22 cellular contexts compared by ENCODE assay signal in the genomic region with DNA sequence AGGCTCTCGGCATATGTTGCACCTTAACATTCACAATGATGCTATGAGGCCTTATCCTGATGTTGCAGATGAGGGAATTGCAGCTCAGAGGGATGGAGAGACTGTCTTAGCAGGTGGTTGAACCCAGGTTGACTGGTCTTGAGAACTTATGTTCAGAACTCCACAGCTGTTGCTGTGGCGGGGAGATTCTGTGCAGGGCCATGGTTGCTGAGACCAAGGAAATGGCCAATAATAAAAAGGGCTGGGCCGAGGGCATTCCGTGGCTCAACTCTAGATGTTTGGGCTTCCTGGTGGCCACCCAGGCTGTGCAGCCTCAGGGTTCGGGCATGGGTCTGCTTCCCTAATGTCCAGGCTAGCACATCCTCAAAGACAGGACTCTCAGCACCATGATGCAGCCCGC. TPM values are rescaled to one million over a fixed set of nuclear protein-coding genes. Genes with fewer than 3 reads are reported as not detected.
A peak's percentile ranks its signal among the peaks of the same experiment; 100 is the strongest.
DNase-seq lines count a peak whose midpoint lies in the region; ATAC-seq, FAIRE-seq and TF ChIP-seq lines count a peak whose summit lies in the region.
"Had no signal": no experiment of that assay in that cellular context is flagged by ENCODE, and none has a peak within 500 bp of the region (broad histone marks: within the 10 kb centered on the region; RNA-seq: fewer than 3 reads in every experiment).

No MANE protein-coding gene starts in this region.

- TF ChIP-seq EP300 in H1 (IDR thresholded peaks at IDR 0.05; ENCODE audit: borderline replicate concordance in 1 of 2, low read depth in 2 of 2, low read length in 2 of 2) = no peak

- H3K27me3 ChIP-seq in Caco-2 (replicated peaks; ENCODE audit: control insufficient read depth, insufficient read depth, low read length) (no peaks in the 10 kb centered on the region), H1 (replicated peaks in 1 of 4; ENCODE audit: control insufficient read depth in 3 of 4, extremely low read depth in 1 of 4, insufficient read depth in 3 of 4, low read length in 3 of 4) (peaks cover 0 to 7% (median 4%) of the 10 kb centered on the region in 4 experiments; a peak in 4 of 7 replicates)
- H3K27me3 ChIP-seq: MG63, Peyer's patch had no signal

- no peak for TF ChIP-seq CTCF in Caco-2 (IDR thresholded peaks at IDR 0.05; ENCODE audit: insufficient read depth in 1 of 2, low read depth in 1 of 2, low read length in 1 of 2, severe bottlenecking in 1 of 2, unreplicated experiment in 1 of 2)
- no peak for TF ChIP-seq CTCF in H1 (IDR thresholded peaks at IDR 0.05; ENCODE audit: control extremely low read depth in 1 of 3, insufficient read depth in 1 of 3, low read depth in 1 of 3, low read length in 3 of 3)

- H3K23me2 ChIP-seq in H1 (ENCODE audit: low read depth, low read length) = peaks cover 8% of the 10 kb centered on the region; the same call in 1 of the 2 replicates

- H2BK15ac ChIP-seq in H1 (ENCODE audit: low read length) = no peak overlapping the region

- no peaks in the 10 kb centered on the region for H3K36me3 Mint-ChIP-seq in Caco-2 (ENCODE audit: insufficient read depth, unreplicated experiment)
- H3K36me3 Mint-ChIP-seq: IgD-negative memory B cell had no signal

- H3K14ac ChIP-seq in H1 (ENCODE audit: insufficient read length) = no peak overlapping the region

- H3K36me3 ChIP-seq in Caco-2 (ENCODE audit: control insufficient read depth, insufficient read depth, low read length) (no peaks in the 10 kb centered on the region), H1 (ENCODE audit: control insufficient read depth in 2 of 4, insufficient read depth in 4 of 4, low read length in 3 of 4) (no peaks in the 10 kb centered on the region)
- H3K36me3 ChIP-seq: BLaER1, MG63, Peyer's patch had no signal

- BruUV-seq in Caco-2 (replicated peaks; lab: Mats Ljungman, UMichigan) = no TSS peak

- no peak overlapping the region for H3K4me2 ChIP-seq in H1 (ENCODE audit: insufficient read depth in 1 of 2, low read depth in 2 of 2, low read length in 2 of 2)
- H3K4me2 ChIP-seq: BLaER1 had no signal

- H3K27ac ChIP-seq in H1 (ENCODE audit: low read depth, low read length) = no peak overlapping the region
- H3K27ac ChIP-seq: BLaER1, Peyer's patch had no signal

- H4K20me1 ChIP-seq in H1 (replicated peaks in 1 of 2; ENCODE audit: control insufficient read depth in 1 of 2, insufficient read depth in 2 of 2, low read length in 2 of 2) = peaks cover 10 to 28% of the 10 kb centered on the region in 2 experiments

- H2BK12ac ChIP-seq in H1 (ENCODE audit: low read depth, low read length) = peak overlapping the region; percentile 77; the same call in 1 of the 2 replicates

- ATAC-seq in HG03432 (IDR thresholded peaks at IDR 0.05; ENCODE audit: unreplicated experiment) = no peak
- ATAC-seq: CD8-positive, alpha-beta T cell had no signal

- DNase-seq in CD1c-positive myeloid dendritic cell (ENCODE audit: extremely low spot score) (peak; percentile 38), Caco-2 (no peak), H1 (ENCODE audit: low read depth in 1 of 2, low spot score in 2 of 2) (no peak), posterior vena cava (ENCODE audit: low spot score) (peak; percentile 51), AG08396 (ENCODE audit: low spot score) (no peak), AG08395 (ENCODE audit: low spot score) (no peak)
- DNase-seq: CD8-positive, alpha-beta T cell; EL; GF-D8; Kasumi-1; MG63; NCI-H1417; NCI-H1694 treated with DMSO at 0.1 percent for 48 hours; NCI-H2081 treated with DMSO at 0.1 percent for 48 hours; NCI-H2171 treated with DMSO at 0.1 percent for 48 hours; NCI-H524 treated with DMSO at 0.1 percent for 48 hours; NCI-H82; Peyer's patch had no signal

- no peak overlapping the region for H2BK20ac ChIP-seq in H1 (ENCODE audit: low read length)

- H3K9me3 ChIP-seq in Caco-2 = no peaks in the 10 kb centered on the region
- H3K9me3 ChIP-seq in H1 (ENCODE audit: insufficient read depth in 2 of 2, low read depth in 1 of 2, low read length in 1 of 2) = no peaks in the 10 kb centered on the region
- H3K9me3 ChIP-seq: BLaER1, MG63, Peyer's patch had no signal

- H3K4me3 Mint-ChIP-seq in Caco-2 (ENCODE audit: unreplicated experiment) = no peak overlapping the region
- H3K4me3 Mint-ChIP-seq: CD8-positive, alpha-beta T cell had no signal

- no peak overlapping the region for H2BK120ac ChIP-seq in H1 (replicated peaks; ENCODE audit: low read depth, low read length)

- H4K91ac ChIP-seq in H1 (replicated peaks; ENCODE audit: insufficient read length, low read length) = no peak overlapping the region

- H2AFZ ChIP-seq in H1 (ENCODE audit: low read length) = no peak overlapping the region

- CTCF ChIA-PET in Caco-2 (lab: Charles Lee) = interaction anchor here (3.6 kb wide), 1 partner anchor 138 kb away, joined by 11 read pairs; no protein-coding TSS in a partner anchor
- CTCF ChIA-PET in H1 (lab: Charles Lee; ENCODE audit: partially characterized antibody) = interaction anchor here (1.2 to 17.4 kb wide), 4 partner anchors 9 to 138 kb away, joined by 3 to 209 read pairs (median 6); no protein-coding TSS in a partner anchor

- H3K79me2 ChIP-seq in H1 (ENCODE audit: control insufficient read depth in 1 of 2, insufficient read depth in 2 of 2, low read length in 2 of 2) = peaks cover 3 to 82% of the 10 kb centered on the region in 2 experiments

- no peaks in the 10 kb centered on the region for H3K9me3 Mint-ChIP-seq in Caco-2 (ENCODE audit: unreplicated experiment)
- H3K9me3 Mint-ChIP-seq: CD8-positive, alpha-beta T cell; IgD-negative memory B cell had no signal

- H3K9ac ChIP-seq in H1 (replicated peaks in 1 of 4; ENCODE audit: extremely low read depth in 1 of 4, low read depth in 3 of 4, low read length in 3 of 4) = no peak overlapping the region
- H3K9ac ChIP-seq: BLaER1 had no signal

- no peak overlapping the region for H3K56ac ChIP-seq in H1 (replicated peaks; ENCODE audit: insufficient read length, low read depth, low read length)

- no peak for TF ChIP-seq POLR2A in H1 (IDR thresholded peaks at IDR 0.05; ENCODE audit: control extremely low read depth in 1 of 2, low read depth in 2 of 2, low read length in 2 of 2)

- H2BK5ac ChIP-seq in H1 (ENCODE audit: low read depth, low read length) = no peak overlapping the region

- no peak overlapping the region for H4K8ac ChIP-seq in H1 (ENCODE audit: extremely low read depth, insufficient read depth, low read length)

- no peak overlapping the region for H3K4ac ChIP-seq in H1 (replicated peaks; ENCODE audit: insufficient read length, low read depth, low read length)

- no peak for TF ChIP-seq RAD21 in H1 (IDR thresholded peaks at IDR 0.05 in 1 of 2, conservative IDR thresholded peaks at IDR 0.05 in 1 of 2; ENCODE audit: low read depth in 2 of 2, low read length in 2 of 2)

- H3K27ac Mint-ChIP-seq in Caco-2 (ENCODE audit: unreplicated experiment) = peak overlapping the region; percentile 1
- H3K27ac Mint-ChIP-seq: CD8-positive, alpha-beta T cell; IgD-negative memory B cell had no signal

- no peak for FAIRE-seq in H1 (lab: Jason Lieb, UNC)
- FAIRE-seq: H54 had no signal

- intact Hi-C loops in Caco-2 (cut with micrococcal nuclease; ENCODE audit: unreplicated experiment) = no loop called here
- intact Hi-C loops in posterior vena cava (cut with DNase I) = loop anchor here in 1 of 2 donors (5.0 kb wide), 1 partner anchor 140 kb away; no protein-coding TSS in a partner anchor

- POLR2A ChIA-PET in Caco-2 (lab: Charles Lee) = no interaction called here
- POLR2A ChIA-PET in H1 (lab: Charles Lee; ENCODE audit: partially characterized antibody) = no interaction called here

- peaks cover 37% of the 10 kb centered on the region for H3K4me1 ChIP-seq in Caco-2
- H3K4me1 ChIP-seq in H1 (replicated peaks in 1 of 4; ENCODE audit: control insufficient read depth in 3 of 4, insufficient read depth in 4 of 4, low read length in 3 of 4) = peaks cover 8 to 29% (median 17%) of the 10 kb centered on the region in 4 experiments

- H3K27me3 Mint-ChIP-seq in Caco-2 (ENCODE audit: insufficient read depth, unreplicated experiment) = no peaks in the 10 kb centered on the region
- H3K27me3 Mint-ChIP-seq: IgD-negative memory B cell had no signal

- H2AK5ac ChIP-seq in H1 (ENCODE audit: low read depth, low read length) = no peak overlapping the region

- peaks cover 22% of the 10 kb centered on the region for H3K79me1 ChIP-seq in H1 (ENCODE audit: low read depth, low read length)

- H3K23ac ChIP-seq in H1 (ENCODE audit: insufficient read length) = no peak overlapping the region

- WGBS in H1 (ENCODE audit: extremely low coverage in 1 of 2, insufficient coverage in 1 of 2, insufficient read length in 1 of 2, insufficient replicate concordance in 2 of 2, low coverage in 1 of 2, low lambda C conversion rate in 2 of 2, missing lambda C conversion rate in 1 of 2), 2 experiments = 94% methylated on average over 6 of the region's 6 CpGs; no CpG with 5 or more reads in 1 of the 2 experiments

- H3K4me1 Mint-ChIP-seq in Caco-2 (ENCODE audit: low read depth, unreplicated experiment) = peaks cover 36% of the 10 kb centered on the region

- H3K4me3 ChIP-seq in Caco-2 (ENCODE audit: low read depth, low read length) = no peak overlapping the region
- H3K4me3 ChIP-seq in H1 (ENCODE audit: extremely low read depth in 1 of 4, insufficient read depth in 2 of 4, low read depth in 3 of 4, low read length in 4 of 4) = no peak overlapping the region
- H3K4me3 ChIP-seq: BLaER1, MG63, Peyer's patch had no signal

- no peak overlapping the region for H3K18ac ChIP-seq in H1 (ENCODE audit: extremely low read depth, low read length)

- H4K5ac ChIP-seq in H1 (ENCODE audit: insufficient read length, low read depth, low read length) = no peak overlapping the region

TF ChIP-seq in H1, 55 proteins besides CTCF, POLR2A, EP300 and RAD21:
- no peak for TF ChIP-seq SUZ12 (IDR thresholded peaks at IDR 0.05; ENCODE audit: low read length)
- TF ChIP-seq KDM1A (IDR thresholded peaks at IDR 0.05; ENCODE audit: borderline replicate concordance, low read length) = no peak
- TF ChIP-seq POU5F1 (IDR thresholded peaks at IDR 0.05; ENCODE audit: low read depth, low read length) = no peak

RNA-seq across cellular contexts. Expression of a gene that starts 5.9 kb away (rescaled TPM):
- 88.9 and 91.5 TPM in 2 replicates for total RNA-seq in Caco-2 (2022)
- 33.9 and 34.7 TPM in 2 replicates for total RNA-seq in H1 (2021; fragmentation: NEBNext Ultra II Directional; extraction: Animal tissue kit (Norgen Biotek cat#: 25700))
- 14.1 and 26.8 TPM in 2 replicates for polyA plus RNA-seq in H1 (2011; rRNA removed)
- 20.7 TPM for polyA plus RNA-seq in H1 (2011; cell fraction: cytosol; rRNA removed)
- 87.7 TPM for polyA plus RNA-seq in H1 (2011; cell fraction: nucleus; rRNA removed)
- polyA plus RNA-seq in H1 (2012, experiment 1 of 2) = 19.6 to 26.5 TPM (median 24.3 TPM) in 4 replicates
- polyA plus RNA-seq in H1 (2012, experiment 2 of 2) = 23.5 TPM
- 21.2 TPM for polyA plus RNA-seq in H1 (2013, experiment 1 of 2)
- polyA plus RNA-seq in H1 (2013, experiment 2 of 2) = 21.5 TPM
- polyA minus RNA-seq in H1 (2011; rRNA and poly(A)+ RNA removed) = 30.5 and 37.0 TPM in 2 replicates
- polyA minus RNA-seq in H1 (2011; cell fraction: cytosol; rRNA and poly(A)+ RNA removed) = 30.8 TPM
- polyA minus RNA-seq in H1 (2011; cell fraction: nucleus; rRNA and poly(A)+ RNA removed) = 56.9 TPM
- 10 to 100 TPM; 30.3 to 35.5 TPM for total RNA-seq in posterior vena cava

Comparison
In these comparisons a context has a peak if more than half of its experiments do, and no peak if none do; other contexts are left out.
1. DNase-seq: peak in CD1c-positive myeloid dendritic cell (single experiment) and posterior vena cava (single experiment); none in Caco-2 (0 of 2), H1 (0 of 2), AG08396 (single experiment) and AG08395 (single experiment).